In genomic region chr4:3668825-3669552, GRCh38 we compare ENCODE assay signal across 22 cellular contexts.
DNase-seq lines count a peak whose midpoint lies in the region; ATAC-seq, FAIRE-seq and TF ChIP-seq lines count a peak whose summit lies in the region.
"Had no signal": no experiment of that assay in that cellular context is flagged by ENCODE, and none has a peak within 500 bp of the region (broad histone marks: within the 10 kb centered on the region; RNA-seq: fewer than 3 reads in every experiment).

No MANE protein-coding gene starts in this region.

- H2AFZ ChIP-seq in GM23338 (no peak overlapping the region), H1 (ENCODE audit: low read length) (no peak overlapping the region), HepG2 (ENCODE audit: low read length) (no peak overlapping the region)

- TF ChIP-seq RAD21 in H1 (IDR thresholded peaks at IDR 0.05 in 1 of 2, conservative IDR thresholded peaks at IDR 0.05 in 1 of 2; ENCODE audit: low read depth in 2 of 2, low read length in 2 of 2), result peak; percentile 40 to 66; a peak in 3 of 4 replicates
- no peak for TF ChIP-seq RAD21 in HepG2 (CRISPR knock-in tag; IDR thresholded peaks at IDR 0.05)

- H3K79me1 ChIP-seq in H1 (ENCODE audit: low read depth, low read length), result no peaks in the 10 kb centered on the region

- no peak overlapping the region for H3K23ac ChIP-seq in H1 (ENCODE audit: insufficient read length)

- H3K4ac ChIP-seq in H1 (replicated peaks; ENCODE audit: insufficient read length, low read depth, low read length), result no peak overlapping the region

- 90% methylated on average over 26 of the region's 27 CpGs; no CpG with 5 or more reads in 1 of the 2 experiments for WGBS in H1 (ENCODE audit: extremely low coverage in 1 of 2, insufficient coverage in 1 of 2, insufficient read length in 1 of 2, insufficient replicate concordance in 2 of 2, low coverage in 1 of 2, low lambda C conversion rate in 2 of 2, missing lambda C conversion rate in 1 of 2), 2 experiments
- 38% methylated on average over 14 of the region's 27 CpGs for WGBS in HepG2 (ENCODE audit: low lambda C conversion rate)

- no peak overlapping the region for H3K27ac Mint-ChIP-seq in GM23338
- H3K27ac Mint-ChIP-seq: CD4-positive, CD25-positive, alpha-beta regulatory T cell; CD8-positive, alpha-beta memory T cell had no signal

- TF ChIP-seq CTCF in GM23338 (conservative IDR thresholded peaks at IDR 0.05; ENCODE audit: low read depth in 2 of 2) (peak; percentile 30 to 57; a peak in 3 of 4 replicates), H1 (IDR thresholded peaks at IDR 0.05; ENCODE audit: control extremely low read depth in 1 of 3, insufficient read depth in 1 of 3, low read depth in 1 of 3, low read length in 3 of 3) (peak in 2 of 3 experiments; percentile 45 to 52; a peak in 3 of 4 replicates), HepG2 (CRISPR knock-in tag; IDR thresholded peaks at IDR 0.05) (no peak), GM10248 (IDR thresholded peaks at IDR 0.05; ENCODE audit: control extremely low read depth, extremely low read depth, low read depth, missing control alignments) (no peak)

- peaks cover 6% of the 10 kb centered on the region; the same call in 1 of the 2 replicates for H3K23me2 ChIP-seq in H1 (ENCODE audit: low read depth, low read length)

- FAIRE-seq in H1 (lab: Jason Lieb, UNC) (no peak), HepG2 (lab: Jason Lieb, UNC) (no peak)
- FAIRE-seq: A204.1, G401.6, GM12892, GM18507 had no signal

- H3K4me2 ChIP-seq in GM23338 (no peak overlapping the region), H1 (ENCODE audit: insufficient read depth in 1 of 2, low read depth in 2 of 2, low read length in 2 of 2) (no peak overlapping the region), HepG2 (ENCODE audit: low read depth, low read length) (no peak overlapping the region)
- H3K4me2 ChIP-seq: KMS-11 had no signal

- no peaks in the 10 kb centered on the region for H3K9me2 ChIP-seq in GM23338 (ENCODE audit: insufficient read depth)

- TF ChIP-seq EP300 in H1 (IDR thresholded peaks at IDR 0.05; ENCODE audit: borderline replicate concordance in 1 of 2, low read depth in 2 of 2, low read length in 2 of 2) (no peak), HepG2 (IDR thresholded peaks at IDR 0.05; ENCODE audit: low read depth in 2 of 2, low read length in 2 of 2) (no peak), HepG2 (CRISPR knock-in tag; IDR thresholded peaks at IDR 0.05; ENCODE audit: borderline replicate concordance) (no peak)

- CTCF ChIA-PET in H1 (lab: Charles Lee; ENCODE audit: partially characterized antibody), result interaction anchor here (0.6 to 1.3 kb wide), 3 partner anchors 11 to 1219 kb away, joined by 3 read pairs; no protein-coding TSS in a partner anchor
- CTCF ChIA-PET in HepG2 (lab: Yijun Ruan, JAX; ENCODE audit: low intra/inter-chr PET ratio, low total read pairs), result no interaction called here
- CTCF ChIA-PET in GM10248 (lab: Yijun Ruan, JAX), result interaction anchor here (1.2 kb wide), 1 partner anchor 10 kb away, joined by 3 read pairs; no protein-coding TSS in a partner anchor

- H3K27me3 Mint-ChIP-seq in GM23338 (ENCODE audit: insufficient read depth, low read depth, poor library complexity), result peaks cover 14% of the 10 kb centered on the region
- H3K27me3 Mint-ChIP-seq: CD4-positive, CD25-positive, alpha-beta regulatory T cell had no signal

- H3K9me3 Mint-ChIP-seq in GM23338, result peaks cover 13% of the 10 kb centered on the region; the same call in 1 of the 3 replicates

- intact Hi-C loops in HepG2 (cut with micrococcal nuclease; ENCODE audit: unreplicated experiment), result no loop called here

- H4K20me1 ChIP-seq in GM23338 (replicated peaks; ENCODE audit: insufficient read depth), result no peaks in the 10 kb centered on the region
- H4K20me1 ChIP-seq in H1 (replicated peaks in 1 of 2; ENCODE audit: control insufficient read depth in 1 of 2, insufficient read depth in 2 of 2, low read length in 2 of 2), result peaks cover 0 to 1% of the 10 kb centered on the region in 2 experiments
- no peaks in the 10 kb centered on the region for H4K20me1 ChIP-seq in HepG2 (ENCODE audit: insufficient read depth, low read length)

- H2BK5ac ChIP-seq in H1 (ENCODE audit: low read depth, low read length), result no peak overlapping the region

- no peak overlapping the region for H2BK120ac ChIP-seq in H1 (replicated peaks; ENCODE audit: low read depth, low read length)

- in situ Hi-C loops in HepG2 (cut with HindIII; ENCODE audit: extremely low pct_ligation_motif_present, low pct_unique_long_range_greater_than_20kb), result no loop called here

- no peaks in the 10 kb centered on the region for H3K4me1 Mint-ChIP-seq in GM23338
- H3K4me1 Mint-ChIP-seq: CD4-positive, CD25-positive, alpha-beta regulatory T cell; CD8-positive, alpha-beta memory T cell had no signal

- H3K9ac ChIP-seq in H1 (replicated peaks in 1 of 4; ENCODE audit: extremely low read depth in 1 of 4, low read depth in 3 of 4, low read length in 3 of 4), result no peak overlapping the region
- no peak overlapping the region for H3K9ac ChIP-seq in HepG2 (ENCODE audit: insufficient read depth, low read depth, low read length)
- H3K9ac ChIP-seq: KMS-11 had no signal

- H3K9me3 ChIP-seq in H1 (ENCODE audit: insufficient read depth in 2 of 2, low read depth in 1 of 2, low read length in 1 of 2), result peaks cover 6% of the 10 kb centered on the region in 2 experiments; a peak in 2 of 4 replicates
- H3K9me3 ChIP-seq in HepG2 (ENCODE audit: low read length), result peaks cover 21% of the 10 kb centered on the region
- H3K9me3 ChIP-seq: BE2C had no signal

- peak overlapping the region; percentile 74 for H4K8ac ChIP-seq in H1 (ENCODE audit: extremely low read depth, insufficient read depth, low read length)

- no peak overlapping the region for H2AK5ac ChIP-seq in H1 (ENCODE audit: low read depth, low read length)

- ATAC-seq in GM23338 (peak; percentile 91), HepG2 (no peak)

- no peak overlapping the region for H3K14ac ChIP-seq in H1 (ENCODE audit: insufficient read length)

- H3K4me1 ChIP-seq in GM23338 (ENCODE audit: insufficient read depth) (no peaks in the 10 kb centered on the region), H1 (replicated peaks in 1 of 4; ENCODE audit: control insufficient read depth in 3 of 4, insufficient read depth in 4 of 4, low read length in 3 of 4) (no peaks in the 10 kb centered on the region; a peak in 1 of 7 replicates), HepG2 (ENCODE audit: insufficient read depth, low read length) (peaks cover 18% of the 10 kb centered on the region)
- H3K4me1 ChIP-seq: BE2C had no signal

- H3F3A ChIP-seq in GM23338 (replicated peaks; ENCODE audit: low read depth), result no peaks in the 10 kb centered on the region

- no peak overlapping the region for H4K5ac ChIP-seq in H1 (ENCODE audit: insufficient read length, low read depth, low read length)

- no peak overlapping the region for H3K18ac ChIP-seq in H1 (ENCODE audit: extremely low read depth, low read length)

- peak overlapping the region; percentile 68; the same call in 1 of the 2 replicates for H2BK12ac ChIP-seq in H1 (ENCODE audit: low read depth, low read length)

- H3K36me3 Mint-ChIP-seq in GM23338 (ENCODE audit: low read depth), result no peaks in the 10 kb centered on the region
- H3K36me3 Mint-ChIP-seq: CD4-positive, CD25-positive, alpha-beta regulatory T cell; CD8-positive, alpha-beta memory T cell had no signal

- H3K27me3 ChIP-seq in GM23338 (ENCODE audit: insufficient read depth) (no peaks in the 10 kb centered on the region), H7 (ENCODE audit: control insufficient read depth, insufficient read depth, low read length) (no peaks in the 10 kb centered on the region), H1 (replicated peaks in 1 of 4; ENCODE audit: control insufficient read depth in 3 of 4, extremely low read depth in 1 of 4, insufficient read depth in 3 of 4, low read length in 3 of 4) (no peaks in the 10 kb centered on the region; a peak in 2 of 7 replicates), HepG2 (ENCODE audit: control insufficient read depth in 1 of 2, insufficient read depth in 2 of 2, low read length in 2 of 2) (peaks cover 5 to 32% of the 10 kb centered on the region in 2 experiments; a peak in 3 of 5 replicates)
- H3K27me3 ChIP-seq: BE2C had no signal

- no peak overlapping the region for H4K91ac ChIP-seq in H1 (replicated peaks; ENCODE audit: insufficient read length, low read length)

- H3K79me2 ChIP-seq in GM23338 (replicated peaks; ENCODE audit: insufficient read depth) (no peaks in the 10 kb centered on the region), H1 (ENCODE audit: control insufficient read depth in 1 of 2, insufficient read depth in 2 of 2, low read length in 2 of 2) (no peaks in the 10 kb centered on the region), HepG2 (ENCODE audit: insufficient read depth, low read length) (no peaks in the 10 kb centered on the region)

- no peak overlapping the region for H3K56ac ChIP-seq in H1 (replicated peaks; ENCODE audit: insufficient read length, low read depth, low read length)

- H2BK20ac ChIP-seq in H1 (ENCODE audit: low read length), result no peak overlapping the region

- H3K27ac ChIP-seq in GM23338 (ENCODE audit: low read depth) (no peak overlapping the region), H1 (ENCODE audit: low read depth, low read length) (no peak overlapping the region), HepG2 (ENCODE audit: extremely low read length, insufficient read depth, low read length) (no peak overlapping the region)
- H3K27ac ChIP-seq: KMS-11 had no signal

- H3K4me3 ChIP-seq in GM23338 (no peak overlapping the region), H7 (ENCODE audit: insufficient read depth, low read depth, low read length) (no peak overlapping the region), H1 (ENCODE audit: extremely low read depth in 1 of 4, insufficient read depth in 2 of 4, low read depth in 3 of 4, low read length in 4 of 4) (no peak overlapping the region), HepG2 (replicated peaks in 1 of 3; ENCODE audit: insufficient read depth in 1 of 3, low read depth in 2 of 3, low read length in 3 of 3) (no peak overlapping the region)

- peak; percentile 47 for DNase-seq in GM23338 (ENCODE audit: low spot score)
- DNase-seq in H7, result peak; percentile 82
- no peak for DNase-seq in H1 (ENCODE audit: low read depth in 1 of 2, low spot score in 2 of 2)
- DNase-seq in HepG2 (ENCODE audit: low spot score), result no peak
- DNase-seq in DMS153 treated with DMSO at 0.1 percent for 48 hours (lab: John Stamatoyannopoulos, UW; ENCODE audit: unreplicated experiment), result no peak
- DNase-seq in GM10248 (ENCODE audit: extremely low spot score), result no peak
- DNase-seq in activated effector memory CD4-positive, alpha-beta T cell treated with Interleukin-2 at 50 U/mL for 16 hours, result no peak
- no peak for DNase-seq in NK-92 treated with Interleukin-12 subunit alpha and Interleukin-12 subunit beta, amount 100 ng/mL, for 24 hours (lab: John Stamatoyannopoulos, UW)
- DNase-seq: ACHN; BE2C; C1 segment of cervical spinal cord; CD4-positive, CD25-positive, alpha-beta regulatory T cell; CD8-positive, alpha-beta memory T cell; COR-L47; DMS 273 treated with DMSO at 0.1 percent for 48 hours; GOT3; HCEC 1CT had no signal

- POLR2A ChIA-PET in H1 (lab: Charles Lee; ENCODE audit: partially characterized antibody), result no interaction called here
- POLR2A ChIA-PET in HepG2 (lab: Yijun Ruan, JAX), result no interaction called here
- POLR2A ChIA-PET in GM10248 (lab: Yijun Ruan, JAX), result no interaction called here

- H3K36me3 ChIP-seq in GM23338 (ENCODE audit: insufficient read depth) (no peaks in the 10 kb centered on the region), H7 (replicated peaks; ENCODE audit: control insufficient read depth, insufficient read depth, low read length) (no peaks in the 10 kb centered on the region), H1 (ENCODE audit: control insufficient read depth in 2 of 4, insufficient read depth in 4 of 4, low read length in 3 of 4) (no peaks in the 10 kb centered on the region), HepG2 (replicated peaks in 1 of 2; ENCODE audit: control insufficient read depth in 1 of 2, insufficient read depth in 2 of 2, low read length in 2 of 2) (no peaks in the 10 kb centered on the region)
- H3K36me3 ChIP-seq: BE2C had no signal

- TF ChIP-seq POLR2A in H1 (IDR thresholded peaks at IDR 0.05; ENCODE audit: control extremely low read depth in 1 of 2, low read depth in 2 of 2, low read length in 2 of 2) (no peak), HepG2 (IDR thresholded peaks at IDR 0.05; ENCODE audit: insufficient read depth in 1 of 2, low read depth in 2 of 2, low read length in 2 of 2) (no peak)

- no peak overlapping the region for H3K4me3 Mint-ChIP-seq in GM23338
- H3K4me3 Mint-ChIP-seq: CD4-positive, CD25-positive, alpha-beta regulatory T cell; CD8-positive, alpha-beta memory T cell had no signal

- no peak overlapping the region for H2BK15ac ChIP-seq in H1 (ENCODE audit: low read length)

- no TSS peak for BruUV-seq in HepG2 (replicated peaks; lab: Mats Ljungman, UMichigan)

Comparison
In these comparisons a context has a peak if more than half of its experiments do, and no peak if none do; other contexts are left out.
1. DNase-seq: peak in GM23338 (single experiment) and H7 (single experiment); none in H1 (0 of 2), HepG2 (single experiment), DMS153 treated with DMSO at 0.1 percent for 48 hours (single experiment), GM10248 (single experiment), activated effector memory CD4-positive, alpha-beta T cell treated with Interleukin-2 at 50 U/mL for 16 hours (single experiment) and NK-92 treated with Interleukin-12 subunit alpha and Interleukin-12 subunit beta, amount 100 ng/mL, for 24 hours (single experiment).
2. CTCF ChIP-seq: peak in GM23338 (2 of 2) and H1 (2 of 3); none in HepG2 (single experiment) and GM10248 (single experiment).